In the genomic region with DNA sequence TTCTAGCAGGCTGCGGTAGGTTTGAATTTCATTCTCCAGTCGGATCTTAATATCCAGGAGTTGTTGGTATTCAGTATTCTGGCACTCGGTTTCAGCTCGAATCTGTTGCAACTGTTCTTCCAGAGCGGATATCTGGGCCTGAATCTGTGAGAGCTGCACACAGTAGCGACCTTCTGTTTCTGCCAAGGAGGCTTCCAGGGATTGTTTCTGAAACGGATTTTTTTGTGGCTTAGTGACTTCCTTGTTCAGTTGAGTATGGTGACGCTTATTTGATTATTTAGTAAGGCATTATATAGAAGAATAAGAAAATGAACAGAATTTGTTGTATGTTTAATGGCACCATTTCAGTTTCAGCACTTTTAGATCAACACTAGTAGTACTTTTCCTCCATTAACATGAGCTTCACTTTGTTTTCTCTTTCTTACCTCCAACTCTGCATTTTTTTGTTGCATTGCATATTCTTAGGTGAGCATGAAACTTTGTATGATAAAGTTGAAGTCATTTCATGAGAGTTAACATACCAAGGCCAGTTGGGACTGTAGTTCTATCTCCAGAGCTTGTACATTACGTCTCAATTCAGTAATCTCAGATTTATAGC, we compare ENCODE assay signal across 8 cellular contexts. TPM values are rescaled to one million over a fixed set of nuclear protein-coding genes. Genes with fewer than 3 reads are reported as not detected.
DNase-seq lines count a peak whose midpoint lies in the region; ATAC-seq and TF ChIP-seq lines count a peak whose summit lies in the region.

No MANE protein-coding gene starts in this region.

- in situ Hi-C loops in gastrocnemius medialis (cut with MboI; ENCODE audit: low sequenced_read_pairs in 4 of 4): loop anchor here in 2 of 4 donors (10.0 to 25.0 kb wide), 2 partner anchors 843 to 855 kb away; no protein-coding TSS in a partner anchor

- peak overlapping the region; percentile 88 for H3K4me3 Mint-ChIP-seq in activated CD8-positive, alpha-beta memory T cell treated with anti-CD3 and anti-CD28 coated beads, Interleukin-2, amount 10 ng/mL, durations not matched to agents 7 days and 5 days
- H3K4me3 Mint-ChIP-seq in activated naive CD8-positive, alpha-beta T cell treated with anti-CD3 and anti-CD28 coated beads for 36 hours: peak overlapping the region; percentile 86

- peak overlapping the region; percentile 79 to 87 (median 83) for H3K27ac ChIP-seq in gastrocnemius medialis

- no peak for TF ChIP-seq CTCF in gastrocnemius medialis (IDR thresholded peaks at IDR 0.05 in 4 of 5, conservative IDR thresholded peaks at IDR 0.05 in 1 of 5)

- peaks cover 0 to 17% of the 10 kb centered on the region in 2 donors for H3K36me3 ChIP-seq in gastrocnemius medialis

- no peak for DNase-seq in activated CD8-positive, alpha-beta memory T cell treated with anti-CD3 and anti-CD28 coated beads, Interleukin-2, amount 10 ng/mL, durations not matched to agents 7 days and 5 days
- no peak for DNase-seq in activated CD8-positive, alpha-beta memory T cell treated with anti-CD3 and anti-CD28 coated beads for 24 hours
- DNase-seq in activated naive CD8-positive, alpha-beta T cell treated with anti-CD3 and anti-CD28 coated beads for 36 hours: no peak
- no peak for DNase-seq in left cardiac atrium
- DNase-seq in gastrocnemius medialis: no peak
- no peak for DNase-seq in HCEC 1CT
- no peak for DNase-seq in iPS-NIHi7 (ENCODE audit: extremely low spot score)

- intact Hi-C loops in left cardiac atrium (cut with DNase I): no loop called here
- intact Hi-C loops in gastrocnemius medialis (cut with DNase I; ENCODE audit: low total_unique reads): loop anchor here (2.0 to 10.0 kb wide), 4 partner anchors 175 to 868 kb away; partner anchors contain the start of genes EIF1 and SMARCE1

- H3K9me3 Mint-ChIP-seq in activated CD8-positive, alpha-beta memory T cell treated with anti-CD3 and anti-CD28 coated beads, Interleukin-2, amount 10 ng/mL, durations not matched to agents 7 days and 5 days (ENCODE audit: low read depth): no peaks in the 10 kb centered on the region
- peaks cover 2% of the 10 kb centered on the region for H3K9me3 Mint-ChIP-seq in activated naive CD8-positive, alpha-beta T cell treated with anti-CD3 and anti-CD28 coated beads for 36 hours

- peaks cover 2% of the 10 kb centered on the region for H3K27me3 Mint-ChIP-seq in activated CD8-positive, alpha-beta memory T cell treated with anti-CD3 and anti-CD28 coated beads, Interleukin-2, amount 10 ng/mL, durations not matched to agents 7 days and 5 days
- H3K27me3 Mint-ChIP-seq in activated naive CD8-positive, alpha-beta T cell treated with anti-CD3 and anti-CD28 coated beads for 36 hours: peaks cover 2% of the 10 kb centered on the region

- no peak for TF ChIP-seq POLR2A in gastrocnemius medialis (IDR thresholded peaks at IDR 0.05)

- H3K36me3 Mint-ChIP-seq in activated CD8-positive, alpha-beta memory T cell treated with anti-CD3 and anti-CD28 coated beads, Interleukin-2, amount 10 ng/mL, durations not matched to agents 7 days and 5 days: peaks cover 33% of the 10 kb centered on the region
- peaks cover 40% of the 10 kb centered on the region for H3K36me3 Mint-ChIP-seq in activated naive CD8-positive, alpha-beta T cell treated with anti-CD3 and anti-CD28 coated beads for 36 hours

- H3K9me3 ChIP-seq in gastrocnemius medialis: no peaks in the 10 kb centered on the region

- peaks cover 14 to 22% of the 10 kb centered on the region in 2 donors for H3K4me1 ChIP-seq in gastrocnemius medialis

- H3K4me1 Mint-ChIP-seq in activated CD8-positive, alpha-beta memory T cell treated with anti-CD3 and anti-CD28 coated beads, Interleukin-2, amount 10 ng/mL, durations not matched to agents 7 days and 5 days: peaks cover 28% of the 10 kb centered on the region
- peaks cover 20% of the 10 kb centered on the region for H3K4me1 Mint-ChIP-seq in activated naive CD8-positive, alpha-beta T cell treated with anti-CD3 and anti-CD28 coated beads for 36 hours

- peak overlapping the region; percentile 58 to 73 (median 65) for H3K4me3 ChIP-seq in gastrocnemius medialis

- peak overlapping the region; percentile 82 for H3K27ac Mint-ChIP-seq in activated CD8-positive, alpha-beta memory T cell treated with anti-CD3 and anti-CD28 coated beads, Interleukin-2, amount 10 ng/mL, durations not matched to agents 7 days and 5 days
- H3K27ac Mint-ChIP-seq in activated naive CD8-positive, alpha-beta T cell treated with anti-CD3 and anti-CD28 coated beads for 36 hours: peak overlapping the region; percentile 78

- no peak for ATAC-seq in activated CD8-positive, alpha-beta memory T cell treated with anti-CD3 and anti-CD28 coated beads, Interleukin-2, amount 10 ng/mL, durations not matched to agents 7 days and 5 days
- ATAC-seq in left cardiac atrium (peak; percentile 29 to 35), gastrocnemius medialis (peak; percentile 39 to 55), HG03135 (IDR thresholded peaks at IDR 0.05; ENCODE audit: unreplicated experiment) (no peak)

- H3K27me3 ChIP-seq in gastrocnemius medialis: no peaks in the 10 kb centered on the region

- CTCF ChIA-PET in activated CD8-positive, alpha-beta memory T cell treated with anti-CD3 and anti-CD28 coated beads, Interleukin-2, amount 10 ng/mL, durations not matched to agents 7 days and 5 days (lab: Charles Lee): interaction anchor here (1.0 to 1.6 kb wide), 3 partner anchors 830 to 876 kb away, joined by 3 to 7 read pairs (median 3); no protein-coding TSS in a partner anchor

RNA-seq across cellular contexts. Expression of gene KRT10, which starts 2.8 kb away (rescaled TPM):
- total RNA-seq in activated CD8-positive, alpha-beta memory T cell treated with anti-CD3 and anti-CD28 coated beads, Interleukin-2, amount 10 ng/mL, durations not matched to agents 7 days and 5 days: 10 to 100 TPM; 19.2 to 33.7 TPM
- total RNA-seq in activated naive CD8-positive, alpha-beta T cell treated with anti-CD3 and anti-CD28 coated beads for 36 hours: 10 to 100 TPM; 41.9 to 48.6 TPM
- total RNA-seq in left cardiac atrium (10 to 100 TPM; 57.0 to 68.8 TPM), gastrocnemius medialis (10 to 100 TPM in 2 of 4 donors, 1 to 10 TPM in 1, under 1 TPM in 1; 0.20 to 21.9 (median 9.4) TPM)

RNA-seq across cellular contexts. Expression of gene KRT28, which starts 19.9 kb away (rescaled TPM):
- not detected for total RNA-seq in activated CD8-positive, alpha-beta memory T cell treated with anti-CD3 and anti-CD28 coated beads, Interleukin-2, amount 10 ng/mL, durations not matched to agents 7 days and 5 days
- total RNA-seq in activated naive CD8-positive, alpha-beta T cell treated with anti-CD3 and anti-CD28 coated beads for 36 hours: not detected
- not detected for total RNA-seq in left cardiac atrium
- total RNA-seq in gastrocnemius medialis: not detected

RNA-seq across cellular contexts. Expression of gene KRT27, which starts 37.3 kb away (rescaled TPM):
- total RNA-seq in activated CD8-positive, alpha-beta memory T cell treated with anti-CD3 and anti-CD28 coated beads, Interleukin-2, amount 10 ng/mL, durations not matched to agents 7 days and 5 days: not detected
- total RNA-seq in activated naive CD8-positive, alpha-beta T cell treated with anti-CD3 and anti-CD28 coated beads for 36 hours: not detected
- total RNA-seq in left cardiac atrium (not detected), gastrocnemius medialis (not detected)

RNA-seq across cellular contexts. Expression of gene KRT12, which starts 47.4 kb away (rescaled TPM):
- total RNA-seq in activated CD8-positive, alpha-beta memory T cell treated with anti-CD3 and anti-CD28 coated beads, Interleukin-2, amount 10 ng/mL, durations not matched to agents 7 days and 5 days: not detected
- total RNA-seq in activated naive CD8-positive, alpha-beta T cell treated with anti-CD3 and anti-CD28 coated beads for 36 hours: not detected
- total RNA-seq in left cardiac atrium (not detected), gastrocnemius medialis (not detected)

RNA-seq across cellular contexts. Expression of gene KRT26, which starts 47.6 kb away (rescaled TPM):
- total RNA-seq in activated CD8-positive, alpha-beta memory T cell treated with anti-CD3 and anti-CD28 coated beads, Interleukin-2, amount 10 ng/mL, durations not matched to agents 7 days and 5 days: not detected
- total RNA-seq in activated naive CD8-positive, alpha-beta T cell treated with anti-CD3 and anti-CD28 coated beads for 36 hours: not detected
- total RNA-seq in left cardiac atrium (not detected), gastrocnemius medialis (not detected)

Comparison
In these comparisons a context has a peak if more than half of its experiments do, and no peak if none do; other contexts are left out.
1. ATAC-seq: peak in left cardiac atrium (2 of 2) and gastrocnemius medialis (2 of 2); none in activated CD8-positive, alpha-beta memory T cell treated with anti-CD3 and anti-CD28 coated beads, Interleukin-2, amount 10 ng/mL, durations not matched to agents 7 days and 5 days (single experiment) and HG03135 (single experiment).